In the genomic region with DNA sequence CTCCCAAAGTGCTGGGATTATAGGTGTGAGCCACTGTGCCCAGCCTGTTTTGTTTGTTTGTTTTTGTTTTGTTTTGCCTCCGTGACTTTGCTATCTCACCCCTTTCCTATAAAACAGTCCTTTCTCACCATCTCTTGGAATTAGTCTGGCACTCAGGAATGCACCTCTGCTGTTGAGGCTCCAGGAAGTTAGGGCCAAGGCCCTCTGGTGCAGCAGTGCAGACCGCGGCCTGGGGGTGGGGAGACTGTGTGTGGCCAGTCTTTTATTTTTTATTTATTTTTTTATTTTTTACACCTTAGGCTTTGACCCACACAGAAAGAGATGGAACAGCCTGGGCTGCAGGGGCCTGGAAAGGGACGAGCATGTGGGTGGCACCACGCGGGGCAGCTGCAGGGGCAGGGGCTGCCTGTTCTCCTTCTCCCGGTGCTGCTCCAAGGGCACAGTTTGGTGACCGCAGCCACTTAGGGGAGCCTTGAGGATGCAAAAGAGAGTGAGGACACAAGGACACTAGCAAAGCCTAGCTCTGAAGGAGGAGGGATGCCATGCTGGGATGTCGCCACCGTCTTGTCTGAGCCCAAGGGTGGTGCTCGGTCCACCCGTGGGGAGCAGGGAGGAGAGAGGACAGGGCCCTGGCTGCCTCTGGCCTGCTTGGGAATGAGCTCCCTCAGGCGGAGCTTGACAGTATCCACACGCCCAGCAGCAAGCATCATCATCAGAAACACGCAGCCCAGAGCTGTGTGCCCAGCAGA, we compare ENCODE assay signal across 19 cellular contexts. TPM values are rescaled to one million over a fixed set of nuclear protein-coding genes. Genes with fewer than 3 reads are reported as not detected.
A peak's percentile ranks its signal among the peaks of the same experiment; 100 is the strongest.
DNase-seq lines count a peak whose midpoint lies in the region; ATAC-seq, FAIRE-seq and TF ChIP-seq lines count a peak whose summit lies in the region.
"Had no signal": no experiment of that assay in that cellular context is flagged by ENCODE, and none has a peak within 500 bp of the region (broad histone marks: within the 10 kb centered on the region; RNA-seq: fewer than 3 reads in every experiment).

No MANE protein-coding gene starts in this region.

- H3K9me2 ChIP-seq in SK-N-SH (no peaks in the 10 kb centered on the region), PC-9 (ENCODE audit: insufficient read depth) (no peaks in the 10 kb centered on the region)

- TF ChIP-seq EP300 in SK-N-SH (IDR thresholded peaks at IDR 0.05; ENCODE audit: borderline replicate concordance in 1 of 2, low read depth in 1 of 2, low read length in 1 of 2), result no peak

- BruUV-seq in PC-9 (replicated peaks; lab: Mats Ljungman, UMichigan), result no TSS peak

- H3K9ac ChIP-seq in SK-N-SH (no peak overlapping the region), kidney (ENCODE audit: low read length in 2 of 2) (no peak overlapping the region)
- H3K9ac ChIP-seq: KMS-11 had no signal

- TF ChIP-seq POLR2A in GM12891 (IDR thresholded peaks at IDR 0.05; ENCODE audit: low read depth, low read length) (no peak), erythroblast (IDR thresholded peaks at IDR 0.05; ENCODE audit: low read length) (no peak)

- POLR2A ChIA-PET in SK-N-SH (lab: Yijun Ruan, JAX), result interaction anchor here (0.6 kb wide), 1 partner anchor 1058 kb away, joined by 3 read pairs; no protein-coding TSS in a partner anchor
- POLR2A ChIA-PET in PC-9 (lab: Charles Lee; ENCODE audit: unreplicated experiment), result no interaction called here

- H3K27me3 ChIP-seq in SK-N-SH (ENCODE audit: insufficient read depth) (no peaks in the 10 kb centered on the region), PC-9 (ENCODE audit: insufficient read depth, low read depth) (no peaks in the 10 kb centered on the region), upper lobe of right lung (no peaks in the 10 kb centered on the region)

- TF ChIP-seq RAD21 in SK-N-SH (IDR thresholded peaks at IDR 0.05; ENCODE audit: low read length), result no peak

- FAIRE-seq in kidney (lab: Jason Lieb, UNC), result no peak
- no peak for FAIRE-seq in GM12891 (lab: Jason Lieb, UNC)
- FAIRE-seq: GM18507 had no signal

- no peaks in the 10 kb centered on the region for H3K9me3 ChIP-seq in SK-N-SH
- no peaks in the 10 kb centered on the region for H3K9me3 ChIP-seq in PC-9 (ENCODE audit: insufficient read depth, low read depth)
- H3K9me3 ChIP-seq in kidney (ENCODE audit: control insufficient read depth in 1 of 2, low read length in 2 of 2), result no peaks in the 10 kb centered on the region
- H3K9me3 ChIP-seq in upper lobe of right lung, result no peaks in the 10 kb centered on the region

- TF ChIP-seq CTCF in SK-N-SH (IDR thresholded peaks at IDR 0.05) (no peak), PC-9 (conservative IDR thresholded peaks at IDR 0.05) (no peak), kidney (IDR thresholded peaks at IDR 0.05; ENCODE audit: borderline replicate concordance, extremely low read depth, insufficient read depth) (no peak), upper lobe of right lung (IDR thresholded peaks at IDR 0.05) (no peak)

- H2AFZ ChIP-seq in SK-N-SH (ENCODE audit: low read depth), result no peak overlapping the region
- H2AFZ ChIP-seq in PC-9, result no peak overlapping the region

- ATAC-seq in SK-N-SH treated with all-trans-retinoic acid at 6 μM for 48 hours, result no peak
- no peak for ATAC-seq in upper lobe of right lung

- no peaks in the 10 kb centered on the region for H3F3A ChIP-seq in SK-N-SH (replicated peaks; ENCODE audit: insufficient read depth)
- no peaks in the 10 kb centered on the region for H3F3A ChIP-seq in PC-9 (ENCODE audit: insufficient read depth, low read depth)

- CTCF ChIA-PET in SK-N-SH (lab: Yijun Ruan, JAX) (interaction anchor here (0.8 to 5.0 kb wide), 11 partner anchors 8 to 534 kb away, joined by 3 to 40 read pairs (median 4); no protein-coding TSS in a partner anchor), PC-9 (lab: Charles Lee) (interaction anchor here (0.6 to 0.7 kb wide), 2 partner anchors 11 to 266 kb away, joined by 3 read pairs; no protein-coding TSS in a partner anchor)

- H3K79me2 ChIP-seq in SK-N-SH (ENCODE audit: insufficient read depth) (no peaks in the 10 kb centered on the region), PC-9 (ENCODE audit: low read depth) (no peaks in the 10 kb centered on the region)

- H3K4me1 ChIP-seq in SK-N-SH (ENCODE audit: control insufficient read depth in 1 of 2, insufficient read depth in 2 of 2, low read depth in 1 of 2, low read length in 1 of 2) (no peaks in the 10 kb centered on the region; a peak in 1 of 4 replicates), PC-9 (replicated peaks; ENCODE audit: insufficient read depth) (peaks cover 10% of the 10 kb centered on the region), kidney (ENCODE audit: control insufficient read depth in 1 of 2, insufficient read depth in 1 of 2, low read depth in 1 of 2, low read length in 2 of 2) (no peaks in the 10 kb centered on the region), upper lobe of right lung (no peaks in the 10 kb centered on the region)

- H3K36me3 ChIP-seq in SK-N-SH (replicated peaks in 1 of 2; ENCODE audit: control insufficient read depth in 1 of 2, insufficient read depth in 2 of 2, low read length in 1 of 2) (no peaks in the 10 kb centered on the region), PC-9 (ENCODE audit: low read depth) (no peaks in the 10 kb centered on the region), kidney (ENCODE audit: control insufficient read depth in 1 of 2, insufficient read depth in 2 of 2, low read length in 2 of 2) (no peaks in the 10 kb centered on the region), upper lobe of right lung (no peaks in the 10 kb centered on the region)

- DNase-seq in SK-N-SH, result peak; percentile 11
- peak in 1 of 2 experiments; percentile 80 for DNase-seq in PC-9
- DNase-seq in kidney, result peak; percentile 52
- DNase-seq in upper lobe of right lung, result peak; percentile 57
- no peak for DNase-seq in HCEC 1CT
- no peak for DNase-seq in GM12891 (ENCODE audit: insufficient read length, low spot score)
- no peak for DNase-seq in erythroblast (lab: John Stamatoyannopoulos, UW)
- DNase-seq: 8988T, C1 segment of cervical spinal cord, MM.1S, NCI-H1105, NCI-H187, NCI-H2171 treated with DMSO at 0.1 percent for 48 hours, NCI-H82, T-helper 1 cell had no signal

- H3K4me3 ChIP-seq in SK-N-SH (ENCODE audit: low read depth in 2 of 2, low read length in 1 of 2) (no peak overlapping the region), PC-9 (no peak overlapping the region), kidney (ENCODE audit: low read length in 2 of 2) (no peak overlapping the region), upper lobe of right lung (no peak overlapping the region)

- H4K20me1 ChIP-seq in SK-N-SH (ENCODE audit: insufficient read depth), result no peaks in the 10 kb centered on the region
- H4K20me1 ChIP-seq in PC-9 (ENCODE audit: insufficient read depth), result no peaks in the 10 kb centered on the region

- H3K27ac ChIP-seq in SK-N-SH (ENCODE audit: low read depth in 2 of 2, low read length in 1 of 2) (no peak overlapping the region), PC-9 (peak overlapping the region; percentile 67; the same call in 1 of the 2 replicates), kidney (ENCODE audit: low read depth in 2 of 2, low read length in 2 of 2) (no peak overlapping the region), upper lobe of right lung (no peak overlapping the region)
- H3K27ac ChIP-seq: KMS-11 had no signal

- 84% methylated on average over 8 of the region's 15 CpGs for WGBS in SK-N-SH (ENCODE audit: low lambda C conversion rate)

- intact Hi-C loops in PC-9 (cut with micrococcal nuclease; ENCODE audit: unreplicated experiment) (loop anchor here (5.0 kb wide), 3 partner anchors 49 to 109 kb away; no protein-coding TSS in a partner anchor), kidney (cut with DNase I) (loop anchor here (10.0 kb wide), 1 partner anchor 522 kb away; no protein-coding TSS in a partner anchor), upper lobe of right lung (cut with DNase I) (loop anchor here (10.0 kb wide), 1 partner anchor 512 kb away; the partner anchor contains the start of gene NPPC)

- H3K4me2 ChIP-seq in SK-N-SH (no peak overlapping the region), PC-9 (peak overlapping the region; percentile 11; the same call in 1 of the 2 replicates)
- H3K4me2 ChIP-seq: KMS-11 had no signal

TF ChIP-seq in SK-N-SH, 30 proteins besides CTCF, POLR2A, EP300 and RAD21 (continues in another document):
- TF ChIP-seq RFX5 (IDR thresholded peaks at IDR 0.05; ENCODE audit: low read length) (no peak), RXRA (IDR thresholded peaks at IDR 0.05; ENCODE audit: borderline replicate concordance, low read depth) (no peak)

TF ChIP-seq in SK-N-SH treated with all-trans-retinoic acid at 6 μM for 48 hours, 23 proteins besides CTCF, POLR2A, EP300 and RAD21 (continues in another document):
- TF ChIP-seq ISL1 (CRISPR knock-in tag; IDR thresholded peaks at IDR 0.05), result no peak
- TF ChIP-seq CSDC2 (CRISPR knock-in tag; IDR thresholded peaks at IDR 0.05), result no peak

TF ChIP-seq in GM12891, 5 proteins besides CTCF, POLR2A, EP300 and RAD21 (continues in another document):
- TF ChIP-seq SPI1 (IDR thresholded peaks at IDR 0.05; ENCODE audit: low read depth, low read length), result no peak

RNA-seq across cellular contexts. Expression of gene ALPI, which starts 19.4 kb away (rescaled TPM):
- polyA plus RNA-seq in SK-N-SH (2012; rRNA removed) (not detected in 2 replicates), kidney (ENCODE audit: insufficient read depth, low read depth, low replicate concordance) (0.49 TPM)
- polyA plus RNA-seq in SK-N-SH (2012; cell fraction: cytosol; rRNA removed), result not detected in 2 replicates
- not detected in 2 replicates for polyA plus RNA-seq in SK-N-SH (2012; cell fraction: nucleus; rRNA removed)
- total RNA-seq in PC-9 (2021) (not detected in 2 replicates), kidney (0.09 TPM), upper lobe of right lung (not detected)
- polyA plus RNA-seq in GM12891 (2012; ENCODE audit: low read depth, missing spikeins), result not detected
- total RNA-seq: NCI-H460 had no signal

RNA-seq across cellular contexts. Expression of gene ALPG, which starts 29.9 kb away (rescaled TPM):
- not detected in 2 replicates for polyA plus RNA-seq in SK-N-SH (2012; rRNA removed)
- not detected in 2 replicates for polyA plus RNA-seq in SK-N-SH (2012; cell fraction: cytosol; rRNA removed)
- polyA plus RNA-seq in SK-N-SH (2012; cell fraction: nucleus; rRNA removed), result not detected in 2 replicates
- total RNA-seq in PC-9 (2021), result 0.76 and 1.2 TPM in 2 replicates
- total RNA-seq in kidney, result not detected
- not detected for polyA plus RNA-seq in kidney (ENCODE audit: insufficient read depth, low read depth, low replicate concordance)
- total RNA-seq in upper lobe of right lung, result 0.49 TPM
- 0.04 TPM for polyA plus RNA-seq in GM12891 (2012; ENCODE audit: low read depth, missing spikeins)
- total RNA-seq: NCI-H460 had no signal

RNA-seq across cellular contexts. Expression of gene ECEL1, which starts 51.1 kb away (rescaled TPM):
- polyA plus RNA-seq in SK-N-SH (2012; rRNA removed) (not detected in 2 replicates), kidney (ENCODE audit: insufficient read depth, low read depth, low replicate concordance) (8.5 TPM)
- 0.03 TPM in 1 of 2 replicates, not detected in the other for polyA plus RNA-seq in SK-N-SH (2012; cell fraction: cytosol; rRNA removed)
- polyA plus RNA-seq in SK-N-SH (2012; cell fraction: nucleus; rRNA removed), result not detected in 2 replicates
- total RNA-seq in PC-9 (2021) (not detected in 2 replicates), kidney (6.7 TPM), upper lobe of right lung (not detected)
- not detected for polyA plus RNA-seq in GM12891 (2012; ENCODE audit: low read depth, missing spikeins)

RNA-seq across cellular contexts. Expression of gene ALPP, which starts 58.0 kb away (rescaled TPM):
- polyA plus RNA-seq in SK-N-SH (2012; rRNA removed) (not detected in 2 replicates), kidney (ENCODE audit: insufficient read depth, low read depth, low replicate concordance) (not detected)
- polyA plus RNA-seq in SK-N-SH (2012; cell fraction: cytosol; rRNA removed), result not detected in 2 replicates
- polyA plus RNA-seq in SK-N-SH (2012; cell fraction: nucleus; rRNA removed), result not detected in 2 replicates
- total RNA-seq in PC-9 (2021) (47.5 and 57.8 TPM in 2 replicates), kidney (not detected), upper lobe of right lung (9.5 TPM)
- polyA plus RNA-seq in GM12891 (2012; ENCODE audit: low read depth, missing spikeins), result 0.04 TPM
- total RNA-seq: NCI-H460 had no signal

Comparison
In these comparisons a context has a peak if more than half of its experiments do, and no peak if none do; other contexts are left out.
1. DNase-seq: peak in SK-N-SH (single experiment), kidney (single experiment) and upper lobe of right lung (single experiment); none in HCEC 1CT (single experiment), GM12891 (single experiment) and erythroblast (0 of 2).